ENCODE assay signal across 15 cellular contexts in genomic region chr22:47021371-47022074, GRCh38.
"Had no signal": no experiment of that assay in that cellular context is flagged by ENCODE, and none has a peak within 500 bp of the region (broad histone marks: within the 10 kb centered on the region; RNA-seq: fewer than 3 reads in every experiment).

No MANE protein-coding gene starts in this region.

- H3K27me3 Mint-ChIP-seq: activated B cell treated with CpG ODN at 0.5 μM for 24 hours; activated CD4-positive, alpha-beta T cell treated with anti-CD3 and anti-CD28 coated beads, Interleukin-2, amount 10 ng/mL, durations not matched to agents 7 days and 5 days; central memory CD8-positive, alpha-beta T cell had no signal

- H3K36me3 ChIP-seq: brain microvascular endothelial cell had no signal

- H3K27ac ChIP-seq: brain microvascular endothelial cell, coronary artery had no signal

- ATAC-seq: left ventricle myocardium superior had no signal

- H3K4me3 Mint-ChIP-seq: activated B cell treated with CpG ODN at 0.5 μM for 24 hours; activated CD4-positive, alpha-beta T cell treated with anti-CD3 and anti-CD28 coated beads, Interleukin-2, amount 10 ng/mL, durations not matched to agents 7 days and 5 days; central memory CD8-positive, alpha-beta T cell; nephron; T-helper 2 cell treated with Interferon-gamma antibody and Interleukin-4, amounts not matched to agents 5 μg/mL and 100 μg/mL, for 36 hours had no signal

- H3K4me3 ChIP-seq: coronary artery had no signal

- H3K4me1 Mint-ChIP-seq: activated B cell treated with CpG ODN at 0.5 μM for 24 hours; activated CD4-positive, alpha-beta T cell treated with anti-CD3 and anti-CD28 coated beads, Interleukin-2, amount 10 ng/mL, durations not matched to agents 7 days and 5 days; nephron had no signal

- DNase-seq: activated B cell treated with CpG ODN at 0.5 μM for 24 hours; activated CD4-positive, alpha-beta T cell treated with anti-CD3 and anti-CD28 coated beads, Interleukin-2, amount 10 ng/mL, durations not matched to agents 7 days and 5 days; activated naive CD4-positive, alpha-beta T cell treated with Interleukin-2 at 50 U/mL for 16 hours; brain microvascular endothelial cell; effector CD8-positive, alpha-beta T cell; kidney glomerular epithelial cell; left ventricle myocardium superior; mesendoderm; stimulated activated CD4-positive, alpha-beta T cell treated with anti-CD3 and anti-CD28 coated beads, Interleukin-1b, Interleukin-23, amount 100 ng/mL, for 48 hours; SW 1271; trophoblast cell had no signal

- H3K27ac Mint-ChIP-seq: activated B cell treated with CpG ODN at 0.5 μM for 24 hours; activated CD4-positive, alpha-beta T cell treated with anti-CD3 and anti-CD28 coated beads, Interleukin-2, amount 10 ng/mL, durations not matched to agents 7 days and 5 days; nephron; T-helper 2 cell treated with Interferon-gamma antibody and Interleukin-4, amounts not matched to agents 5 μg/mL and 100 μg/mL, for 36 hours had no signal

- H3K9me3 Mint-ChIP-seq: central memory CD8-positive, alpha-beta T cell; nephron had no signal

- H3K27me3 ChIP-seq: brain microvascular endothelial cell had no signal
